In genomic region chr11:57377098-57377497, GRCh38 we compare ENCODE assay signal across 24 cellular contexts. TPM values are rescaled to one million over a fixed set of nuclear protein-coding genes. Genes with fewer than 3 reads are reported as not detected.
"Had no signal": no experiment of that assay in that cellular context is flagged by ENCODE, and none has a peak within 500 bp of the region (broad histone marks: within the 10 kb centered on the region; RNA-seq: fewer than 3 reads in every experiment).

No MANE protein-coding gene starts in this region.

- H2AFZ ChIP-seq: parathyroid adenoma had no signal

- H3K36me3 Mint-ChIP-seq: activated naive CD4-positive, alpha-beta T cell treated with anti-CD3 and anti-CD28 coated beads, Interleukin-2, amount 10 ng/mL, durations not matched to agents 7 days and 5 days; natural killer cell had no signal

- DNase-seq: activated CD4-positive, alpha-beta T cell treated with anti-CD3 and anti-CD28 coated beads, Interleukin-2, amount 50 U/mL, for 1 hour; activated CD8-positive, alpha-beta memory T cell treated with anti-CD3 and anti-CD28 coated beads, Interleukin-2, amount 50 U/mL, for 48 hours; activated effector memory CD4-positive, alpha-beta T cell treated with Interleukin-2 at 50 U/mL for 16 hours; activated naive CD4-positive, alpha-beta T cell treated with anti-CD3 and anti-CD28 coated beads, Interleukin-2, amount 10 ng/mL, durations not matched to agents 7 days and 5 days; activated naive CD8-positive, alpha-beta T cell treated with anti-CD3 and anti-CD28 coated beads, Interleukin-2, amount 50 U/mL, for 24 hours; activated T-cell treated with anti-CD3 and anti-CD28 coated beads, Interleukin-2, amount 50 U/mL, for 48 hours; brain microvascular endothelial cell; central memory CD4-positive, alpha-beta T cell; dorsolateral prefrontal cortex; kidney; natural killer cell; right lobe of liver; small intestine; stimulated activated CD4-positive, alpha-beta T cell treated with anti-CD3 and anti-CD28 coated beads, Interleukin-15, amount 100 ng/mL, for 24 hours; stimulated activated CD4-positive, alpha-beta T cell treated with anti-CD3 and anti-CD28 coated beads, Interleukin-2, amount 100 ng/mL, for 48 hours; transverse colon had no signal

- H3K9me3 Mint-ChIP-seq: activated naive CD4-positive, alpha-beta T cell treated with anti-CD3 and anti-CD28 coated beads, Interleukin-2, amount 10 ng/mL, durations not matched to agents 7 days and 5 days; activated naive CD8-positive, alpha-beta T cell treated with anti-CD3 and anti-CD28 coated beads, Interleukin-2, amount 50 U/mL, for 24 hours; natural killer cell; stimulated activated naive CD8-positive, alpha-beta T cell treated with anti-CD3 and anti-CD28 coated beads, Interleukin-15, Interleukin-2, amounts not matched to agents 100 ng/mL and 50 ng/mL, for 24 hours had no signal

- H3K9me3 ChIP-seq: right lobe of liver, transverse colon, vagina had no signal

- H3K27ac ChIP-seq: brain microvascular endothelial cell, dorsolateral prefrontal cortex, epithelial cell of prostate, parathyroid adenoma, right lobe of liver, transverse colon, vagina had no signal

- ATAC-seq: activated CD4-positive, CD25-positive, alpha-beta regulatory T cell treated with anti-CD3 and anti-CD28 coated beads, Interleukin-2, amount 50 U/mL, for 24 hours; activated naive CD8-positive, alpha-beta T cell treated with anti-CD3 and anti-CD28 coated beads, Interleukin-2, amount 50 U/mL, for 24 hours; left lobe of liver; natural killer cell; right lobe of liver had no signal

- H3K27me3 ChIP-seq: brain microvascular endothelial cell, dorsolateral prefrontal cortex, right lobe of liver, transverse colon, vagina had no signal

- H3K4me3 ChIP-seq: dorsolateral prefrontal cortex, lung, right lobe of liver, transverse colon, vagina had no signal

- H3K79me2 ChIP-seq: parathyroid adenoma had no signal

- H3K4me3 Mint-ChIP-seq: activated naive CD4-positive, alpha-beta T cell treated with anti-CD3 and anti-CD28 coated beads, Interleukin-2, amount 10 ng/mL, durations not matched to agents 7 days and 5 days; activated naive CD8-positive, alpha-beta T cell treated with anti-CD3 and anti-CD28 coated beads, Interleukin-2, amount 50 U/mL, for 24 hours; natural killer cell; stimulated activated naive CD8-positive, alpha-beta T cell treated with anti-CD3 and anti-CD28 coated beads, Interleukin-15, Interleukin-2, amounts not matched to agents 100 ng/mL and 50 ng/mL, for 24 hours had no signal

- H3K4me1 Mint-ChIP-seq: activated naive CD4-positive, alpha-beta T cell treated with anti-CD3 and anti-CD28 coated beads, Interleukin-2, amount 10 ng/mL, durations not matched to agents 7 days and 5 days; activated naive CD8-positive, alpha-beta T cell treated with anti-CD3 and anti-CD28 coated beads, Interleukin-2, amount 50 U/mL, for 24 hours; natural killer cell had no signal

- H3K36me3 ChIP-seq: brain microvascular endothelial cell, right lobe of liver, transverse colon, vagina had no signal

- H3K27ac Mint-ChIP-seq: activated naive CD4-positive, alpha-beta T cell treated with anti-CD3 and anti-CD28 coated beads, Interleukin-2, amount 10 ng/mL, durations not matched to agents 7 days and 5 days; activated naive CD8-positive, alpha-beta T cell treated with anti-CD3 and anti-CD28 coated beads, Interleukin-2, amount 50 U/mL, for 24 hours; natural killer cell; stimulated activated naive CD8-positive, alpha-beta T cell treated with anti-CD3 and anti-CD28 coated beads, Interleukin-15, Interleukin-2, amounts not matched to agents 100 ng/mL and 50 ng/mL, for 24 hours had no signal

- H3K4me1 ChIP-seq: parathyroid adenoma, right lobe of liver, transverse colon, vagina had no signal

- H3K9ac ChIP-seq: parathyroid adenoma had no signal

RNA-seq across cellular contexts. Expression of gene PRG3, which starts 3.9 kb away (rescaled TPM):
- total RNA-seq: dorsolateral prefrontal cortex, frontal cortex, kidney, left lobe of liver, natural killer cell, right lobe of liver, transverse colon, vagina had no signal

RNA-seq across cellular contexts. Expression of gene PRG2, which starts 13.4 kb away (rescaled TPM):
- total RNA-seq: frontal cortex, transverse colon, vagina had no signal

RNA-seq across cellular contexts. Expression of gene P2RX3, which starts 38.9 kb away (rescaled TPM):
- total RNA-seq: frontal cortex, kidney, natural killer cell, transverse colon, vagina had no signal
